10 cellular contexts compared by ENCODE assay signal in the genomic region with DNA sequence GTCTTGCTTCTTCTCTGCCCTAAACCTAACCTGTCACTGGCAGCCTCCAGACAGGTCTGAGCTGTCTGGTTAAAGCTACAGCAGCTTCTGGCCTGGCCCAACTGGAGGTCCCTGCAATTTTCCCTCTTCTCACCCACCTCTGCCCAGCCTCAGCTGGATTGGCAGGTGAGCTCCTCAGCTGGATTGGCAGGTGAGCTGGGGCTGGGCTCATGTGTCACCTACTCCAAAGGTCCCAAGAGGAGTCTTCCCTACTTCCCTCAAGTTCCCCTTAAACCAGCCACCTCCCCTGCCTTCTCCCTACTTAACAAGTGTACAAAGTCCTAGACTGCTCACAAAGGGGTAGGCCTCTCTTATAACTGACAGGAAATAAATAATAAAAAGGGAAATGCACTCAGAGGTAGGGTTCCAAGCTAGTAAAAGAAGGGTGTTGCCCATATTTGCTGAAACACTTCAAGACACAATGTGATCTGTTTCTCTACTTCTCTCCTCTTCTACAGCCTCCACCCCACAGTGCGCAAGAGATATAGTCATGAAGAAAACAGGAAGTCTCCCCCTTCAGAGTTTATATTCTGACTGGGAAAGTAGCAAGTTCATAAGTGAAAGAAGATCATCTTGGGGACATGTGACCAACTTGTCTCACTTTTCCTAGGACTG. TPM values are rescaled to one million over a fixed set of nuclear protein-coding genes. Genes with fewer than 3 reads are reported as not detected.
DNase-seq lines count a peak whose midpoint lies in the region; ATAC-seq and TF ChIP-seq lines count a peak whose summit lies in the region.
"Had no signal": no experiment of that assay in that cellular context is flagged by ENCODE, and none has a peak within 500 bp of the region (broad histone marks: within the 10 kb centered on the region; RNA-seq: fewer than 3 reads in every experiment).

A gene with protein sequence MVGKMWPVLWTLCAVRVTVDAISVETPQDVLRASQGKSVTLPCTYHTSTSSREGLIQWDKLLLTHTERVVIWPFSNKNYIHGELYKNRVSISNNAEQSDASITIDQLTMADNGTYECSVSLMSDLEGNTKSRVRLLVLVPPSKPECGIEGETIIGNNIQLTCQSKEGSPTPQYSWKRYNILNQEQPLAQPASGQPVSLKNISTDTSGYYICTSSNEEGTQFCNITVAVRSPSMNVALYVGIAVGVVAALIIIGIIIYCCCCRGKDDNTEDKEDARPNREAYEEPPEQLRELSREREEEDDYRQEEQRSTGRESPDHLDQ (minus strand): TSS at position 89 of the 654 bp plus-strand sequence. CDS start 90 bp downstream, outside the sequence.

- no peaks in the 10 kb centered on the region for H3K9me3 ChIP-seq in BLaER1 treated with 17β-estradiol and CSF1 and Interleukin-3, amounts not matched to agents 10 nM and 100 nM (replicated peaks in 1 of 11)
- H3K9me3 ChIP-seq in thyroid gland, result no peaks in the 10 kb centered on the region
- no peaks in the 10 kb centered on the region for H3K9me3 ChIP-seq in SK-N-SH
- H3K9me3 ChIP-seq: Caco-2 had no signal

- H3K79me2 ChIP-seq in SK-N-SH (ENCODE audit: insufficient read depth), result no peaks in the 10 kb centered on the region

- no peaks in the 10 kb centered on the region for H3K9me3 Mint-ChIP-seq in effector memory CD8-positive, alpha-beta T cell

- peak within 1 kb of the TSS; percentile 96 to 99 for H3K27ac Mint-ChIP-seq in effector memory CD8-positive, alpha-beta T cell

- no peaks in the 10 kb centered on the region for H3K27me3 ChIP-seq in BLaER1 treated with 17β-estradiol and CSF1 and Interleukin-3, amounts not matched to agents 10 nM and 100 nM
- H3K27me3 ChIP-seq in thyroid gland (no peaks in the 10 kb centered on the region), SK-N-SH (ENCODE audit: insufficient read depth) (no peaks in the 10 kb centered on the region)

- DNase-seq in NOMO-1 treated with DMSO at 0.1 percent for 48 hours (lab: John Stamatoyannopoulos, UW; ENCODE audit: unreplicated experiment) (peak; percentile 96), thyroid gland (no peak), SK-N-SH (no peak), NCI-H526 (lab: John Stamatoyannopoulos, UW) (no peak)
- peak; percentile 12 to 22 (median 16) for DNase-seq in effector memory CD8-positive, alpha-beta T cell
- DNase-seq: Caco-2, GM23248 had no signal

- H3K4me3 ChIP-seq in BLaER1 treated with 17β-estradiol and CSF1 and Interleukin-3, amounts not matched to agents 10 nM and 100 nM, result no peak within 1 kb of the TSS
- H3K4me3 ChIP-seq in thyroid gland (replicated peaks in 1 of 3) (no peak within 1 kb of the TSS), SK-N-SH (ENCODE audit: low read depth in 2 of 2, low read length in 1 of 2) (no peak within 1 kb of the TSS)
- H3K4me3 ChIP-seq: GM23248 had no signal

- intact Hi-C loops in thyroid gland (cut with DNase I), result no loop called here

- H3K27ac ChIP-seq in BLaER1 treated with 17β-estradiol and CSF1 and Interleukin-3, amounts not matched to agents 10 nM and 100 nM, result peak within 1 kb of the TSS in 3 of 11 experiments; percentile 45 to 53 (median 46); a peak in 5 of 22 replicates
- H3K27ac ChIP-seq in thyroid gland (no peak within 1 kb of the TSS), SK-N-SH (ENCODE audit: low read depth in 2 of 2, low read length in 1 of 2) (no peak within 1 kb of the TSS)
- H3K27ac ChIP-seq: GM23248 had no signal

- TF ChIP-seq CTCF in thyroid gland (IDR thresholded peaks at IDR 0.05), result no peak
- no peak for TF ChIP-seq CTCF in SK-N-SH (IDR thresholded peaks at IDR 0.05)

- H3K9ac ChIP-seq in BLaER1 treated with 17β-estradiol and CSF1 and Interleukin-3, amounts not matched to agents 10 nM and 100 nM, result no peak within 1 kb of the TSS
- H3K9ac ChIP-seq in SK-N-SH, result no peak within 1 kb of the TSS
- H3K9ac ChIP-seq: GM23248 had no signal

- no peaks in the 10 kb centered on the region for H3K36me3 ChIP-seq in BLaER1 treated with 17β-estradiol and CSF1 and Interleukin-3, amounts not matched to agents 10 nM and 100 nM
- H3K36me3 ChIP-seq in thyroid gland (no peaks in the 10 kb centered on the region), SK-N-SH (replicated peaks in 1 of 2; ENCODE audit: control insufficient read depth in 1 of 2, insufficient read depth in 2 of 2, low read length in 1 of 2) (no peaks in the 10 kb centered on the region)

- H3K36me3 Mint-ChIP-seq in effector memory CD8-positive, alpha-beta T cell (ENCODE audit: insufficient read depth), result peaks cover 6% of the 10 kb centered on the region

- H3F3A ChIP-seq in SK-N-SH (replicated peaks; ENCODE audit: insufficient read depth), result no peaks in the 10 kb centered on the region

- H3K4me3 Mint-ChIP-seq in effector memory CD8-positive, alpha-beta T cell, result peak within 1 kb of the TSS; percentile 70 to 80

- no peak for TF ChIP-seq RAD21 in SK-N-SH (IDR thresholded peaks at IDR 0.05; ENCODE audit: low read length)

- POLR2A ChIA-PET in SK-N-SH (lab: Yijun Ruan, JAX), result no interaction called here

- no peak for TF ChIP-seq EP300 in SK-N-SH (IDR thresholded peaks at IDR 0.05; ENCODE audit: borderline replicate concordance in 1 of 2, low read depth in 1 of 2, low read length in 1 of 2)

- H3K9me2 ChIP-seq in SK-N-SH, result no peaks in the 10 kb centered on the region

- 82 to 100% methylated on average over 1 of the region's 1 CpG for WGBS in thyroid gland, 2 donors
- 55% methylated on average over 1 of the region's 1 CpG for WGBS in SK-N-SH (ENCODE audit: low lambda C conversion rate)

- CTCF ChIA-PET in SK-N-SH (lab: Yijun Ruan, JAX), result interaction anchor here (0.8 to 1.1 kb wide), 2 partner anchors 23 to 31 kb away, joined by 3 to 4 read pairs; no protein-coding TSS in a partner anchor

- ATAC-seq in GM21447 (IDR thresholded peaks at IDR 0.05; ENCODE audit: unreplicated experiment) (peak; percentile 59), HG02642 (IDR thresholded peaks at IDR 0.05; ENCODE audit: poor library complexity, unreplicated experiment) (no peak)
- peak; percentile 92 for ATAC-seq in effector memory CD8-positive, alpha-beta T cell (replicated peaks)

- peaks cover 18 to 19% of the 10 kb centered on the region in 2 donors for H3K4me1 Mint-ChIP-seq in effector memory CD8-positive, alpha-beta T cell (ENCODE audit: low read depth in 2 of 2)

- TF ChIP-seq POLR2A in thyroid gland (IDR thresholded peaks at IDR 0.05), result no peak

- H3K4me2 ChIP-seq in BLaER1 treated with 17β-estradiol and CSF1 and Interleukin-3, amounts not matched to agents 10 nM and 100 nM, result peak within 1 kb of the TSS in 8 of 11 experiments; percentile 7 to 75 (median 39); a peak in 13 of 22 replicates
- no peak within 1 kb of the TSS for H3K4me2 ChIP-seq in SK-N-SH

- no peaks in the 10 kb centered on the region for H4K20me1 ChIP-seq in BLaER1 treated with 17β-estradiol and CSF1 and Interleukin-3, amounts not matched to agents 10 nM and 100 nM
- no peaks in the 10 kb centered on the region for H4K20me1 ChIP-seq in SK-N-SH (ENCODE audit: insufficient read depth)

- H3K27me3 Mint-ChIP-seq in effector memory CD8-positive, alpha-beta T cell, result no peaks in the 10 kb centered on the region

- H2AFZ ChIP-seq in SK-N-SH (ENCODE audit: low read depth), result no peak within 1 kb of the TSS
- H2AFZ ChIP-seq: GM23248 had no signal

- H3K4me1 ChIP-seq in BLaER1 treated with 17β-estradiol and CSF1 and Interleukin-3, amounts not matched to agents 10 nM and 100 nM, result peaks cover 22 to 37% (median 33%) of the 10 kb centered on the region in 10 experiments
- no peaks in the 10 kb centered on the region for H3K4me1 ChIP-seq in thyroid gland
- H3K4me1 ChIP-seq in SK-N-SH (ENCODE audit: control insufficient read depth in 1 of 2, insufficient read depth in 2 of 2, low read depth in 1 of 2, low read length in 1 of 2), result peaks cover 0 to 4% of the 10 kb centered on the region in 2 experiments; a peak in 1 of 4 replicates
- H3K4me1 ChIP-seq: Caco-2 had no signal

TF ChIP-seq in SK-N-SH, 30 proteins besides CTCF, POLR2A, EP300 and RAD21 (continues in another document):
- TF ChIP-seq RXRA (IDR thresholded peaks at IDR 0.05; ENCODE audit: borderline replicate concordance, low read depth) (no peak), EZH2phosphoT487 (IDR thresholded peaks at IDR 0.05; ENCODE audit: borderline replicate concordance, low read depth) (no peak), POLR2AphosphoS5 (IDR thresholded peaks at IDR 0.05; ENCODE audit: low read depth, low read length) (no peak), NFIC (IDR thresholded peaks at IDR 0.05; ENCODE audit: borderline replicate concordance) (no peak), SMC3 (IDR thresholded peaks at IDR 0.05; ENCODE audit: low read depth, low read length) (no peak), MEF2A (IDR thresholded peaks at IDR 0.05; ENCODE audit: borderline replicate concordance, low read depth) (no peak), JUND (IDR thresholded peaks at IDR 0.05) (no peak), RCOR1 (IDR thresholded peaks at IDR 0.05; ENCODE audit: low read length) (no peak), ELF1 (IDR thresholded peaks at IDR 0.05) (no peak), MXI1 (IDR thresholded peaks at IDR 0.05; ENCODE audit: low read depth, low read length) (no peak), RFX5 (IDR thresholded peaks at IDR 0.05; ENCODE audit: low read length) (no peak), TEAD4 (IDR thresholded peaks at IDR 0.05; ENCODE audit: borderline replicate concordance, insufficient read depth) (no peak)
- TF ChIP-seq, protein P1, sequence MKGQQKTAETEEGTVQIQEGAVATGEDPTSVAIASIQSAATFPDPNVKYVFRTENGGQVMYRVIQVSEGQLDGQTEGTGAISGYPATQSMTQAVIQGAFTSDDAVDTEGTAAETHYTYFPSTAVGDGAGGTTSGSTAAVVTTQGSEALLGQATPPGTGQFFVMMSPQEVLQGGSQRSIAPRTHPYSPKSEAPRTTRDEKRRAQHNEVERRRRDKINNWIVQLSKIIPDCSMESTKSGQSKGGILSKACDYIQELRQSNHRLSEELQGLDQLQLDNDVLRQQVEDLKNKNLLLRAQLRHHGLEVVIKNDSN (IDR thresholded peaks at IDR 0.05; ENCODE audit: borderline replicate concordance, low read depth), result no peak
- TF ChIP-seq, protein P2, sequence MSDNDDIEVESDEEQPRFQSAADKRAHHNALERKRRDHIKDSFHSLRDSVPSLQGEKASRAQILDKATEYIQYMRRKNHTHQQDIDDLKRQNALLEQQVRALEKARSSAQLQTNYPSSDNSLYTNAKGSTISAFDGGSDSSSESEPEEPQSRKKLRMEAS (IDR thresholded peaks at IDR 0.05; ENCODE audit: low read depth), result no peak
- TF ChIP-seq, protein P3, sequence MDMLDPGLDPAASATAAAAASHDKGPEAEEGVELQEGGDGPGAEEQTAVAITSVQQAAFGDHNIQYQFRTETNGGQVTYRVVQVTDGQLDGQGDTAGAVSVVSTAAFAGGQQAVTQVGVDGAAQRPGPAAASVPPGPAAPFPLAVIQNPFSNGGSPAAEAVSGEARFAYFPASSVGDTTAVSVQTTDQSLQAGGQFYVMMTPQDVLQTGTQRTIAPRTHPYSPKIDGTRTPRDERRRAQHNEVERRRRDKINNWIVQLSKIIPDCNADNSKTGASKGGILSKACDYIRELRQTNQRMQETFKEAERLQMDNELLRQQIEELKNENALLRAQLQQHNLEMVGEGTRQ (IDR thresholded peaks at IDR 0.05; ENCODE audit: borderline replicate concordance, low read depth, low read length), result no peak

RNA-seq across cellular contexts. Expression of the gene that starts here (rescaled TPM):
- not detected for total RNA-seq in thyroid gland
- not detected in 2 replicates for polyA plus RNA-seq in SK-N-SH (2012; rRNA removed)
- not detected in 2 replicates for polyA plus RNA-seq in SK-N-SH (2012; cell fraction: cytosol; rRNA removed)
- polyA plus RNA-seq in SK-N-SH (2012; cell fraction: nucleus; rRNA removed), result not detected in 2 replicates
- total RNA-seq: Caco-2, GM23248 had no signal
- polyA plus RNA-seq: GM23248 had no signal

Comparison
In these comparisons a context has a peak if more than half of its experiments do, and no peak if none do; other contexts are left out.
1. DNase-seq: peak in NOMO-1 treated with DMSO at 0.1 percent for 48 hours (single experiment) and effector memory CD8-positive, alpha-beta T cell (3 of 3); none in thyroid gland (0 of 2), SK-N-SH (single experiment) and NCI-H526 (0 of 2).